Comparison of ENCODE assay signal across 16 cellular contexts in the genomic region with DNA sequence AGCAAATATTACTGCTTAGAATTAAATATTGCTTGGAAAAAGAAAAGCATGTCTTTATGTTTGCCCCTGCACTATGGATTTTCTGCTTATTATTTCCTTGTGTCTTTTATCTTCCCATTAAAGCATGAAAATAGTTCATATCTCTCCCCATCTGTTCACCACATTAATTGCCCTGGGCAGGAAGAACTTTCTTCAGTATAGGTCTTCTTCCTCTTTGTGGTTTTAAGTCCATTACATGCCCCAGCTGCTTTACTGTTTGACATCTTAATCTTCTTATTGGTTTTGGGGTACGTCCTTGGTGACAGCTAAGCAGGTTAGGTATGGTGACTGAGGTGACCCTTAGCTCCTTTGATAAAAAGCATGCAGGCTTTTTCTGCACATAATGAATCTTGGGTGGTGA.
"Had no signal": no experiment of that assay in that cellular context is flagged by ENCODE, and none has a peak within 500 bp of the region (broad histone marks: within the 10 kb centered on the region; RNA-seq: fewer than 3 reads in every experiment).

No MANE protein-coding gene starts in this region.

- H3K27me3 ChIP-seq: heart right ventricle, left lung, spleen, tibial nerve, vagina had no signal

- ATAC-seq: heart right ventricle; left lung; sciatic nerve; stimulated activated memory B cell treated with anti-CD40 and anti-IgM and Interleukin-4, amounts not matched to agents 10 μg/mL and 1 μg/mL and 100 μg/mL, for 72 hours had no signal

- H3K4me3 ChIP-seq: heart right ventricle, left lung, spleen, tibial nerve, vagina had no signal

- H3K4me3 Mint-ChIP-seq: nephron progenitor cell; stimulated activated memory B cell treated with anti-CD40 and anti-IgM and Interleukin-4, amounts not matched to agents 10 μg/mL and 1 μg/mL and 100 μg/mL, for 72 hours had no signal

- H3K27ac Mint-ChIP-seq: nephron progenitor cell; stimulated activated memory B cell treated with anti-CD40 and anti-IgM and Interleukin-4, amounts not matched to agents 10 μg/mL and 1 μg/mL and 100 μg/mL, for 72 hours had no signal

- H3K36me3 Mint-ChIP-seq: stimulated activated memory B cell treated with anti-CD40 and anti-IgM and Interleukin-4, amounts not matched to agents 10 μg/mL and 1 μg/mL and 100 μg/mL, for 72 hours had no signal

- H3K9me3 ChIP-seq: left lung, vagina had no signal

- H3K27ac ChIP-seq: heart right ventricle, left lung, spleen, tibial nerve, vagina had no signal

- DNase-seq: activated CD4-positive, alpha-beta T cell treated with anti-CD3 and anti-CD28 coated beads for 48 hours; activated naive CD4-positive, alpha-beta T cell treated with anti-CD3 and anti-CD28 coated beads, Interleukin-2, amount 50 U/mL, for 16 hours; caudate nucleus; cortex of kidney; effector CD8-positive, alpha-beta T cell; foreskin melanocyte; heart right ventricle; islet precursor cell; left lung; nephron progenitor cell; spleen; stimulated activated CD4-positive, alpha-beta T cell treated with anti-CD3 and anti-CD28 coated beads, Interleukin-1b, Interleukin-23, amount 100 ng/mL, for 48 hours had no signal

- H3K4me1 ChIP-seq: heart right ventricle, left lung, spleen, tibial nerve had no signal

- H3K36me3 ChIP-seq: heart right ventricle, left lung, spleen, tibial nerve, vagina had no signal

- H3K27me3 Mint-ChIP-seq: stimulated activated memory B cell treated with anti-CD40 and anti-IgM and Interleukin-4, amounts not matched to agents 10 μg/mL and 1 μg/mL and 100 μg/mL, for 72 hours had no signal
